ENCODE assay signal across 17 cellular contexts in the genomic region with DNA sequence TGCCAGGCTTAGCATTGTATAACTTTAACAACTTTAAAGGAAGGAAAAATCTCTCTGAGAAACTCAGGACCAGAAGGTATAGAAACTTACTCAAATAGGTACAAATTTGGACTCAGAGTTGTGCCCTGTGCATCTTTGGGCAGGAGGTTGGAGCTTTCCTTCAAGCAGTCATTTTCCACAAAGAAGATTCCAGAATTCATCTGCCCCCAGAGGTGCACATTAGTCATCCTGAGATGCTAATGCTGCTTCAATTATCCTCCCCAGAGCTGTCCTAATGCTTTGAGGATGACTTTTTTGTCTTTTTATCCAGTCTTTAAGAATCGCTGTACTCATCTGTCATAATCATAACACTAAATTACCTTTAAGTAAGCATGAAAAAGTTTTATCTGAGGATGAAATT.
DNase-seq lines count a peak whose midpoint lies in the region; ATAC-seq and TF ChIP-seq lines count a peak whose summit lies in the region.
"Had no signal": no experiment of that assay in that cellular context is flagged by ENCODE, and none has a peak within 500 bp of the region (broad histone marks: within the 10 kb centered on the region; RNA-seq: fewer than 3 reads in every experiment).

No MANE protein-coding gene starts in this region.

- H3K4me2 ChIP-seq in BLaER1 treated with 17β-estradiol and CSF1 and Interleukin-3, amounts not matched to agents 10 nM and 100 nM, result peak overlapping the region in 7 of 11 experiments; percentile 52 to 75 (median 68); a peak in 10 of 22 replicates
- H3K4me2 ChIP-seq in GM23338, result peak overlapping the region; percentile 11; the same call in 1 of the 2 replicates

- H3K9ac ChIP-seq in BLaER1 treated with 17β-estradiol and CSF1 and Interleukin-3, amounts not matched to agents 10 nM and 100 nM, result no peak overlapping the region

- H3K9me3 ChIP-seq in BLaER1 treated with 17β-estradiol and CSF1 and Interleukin-3, amounts not matched to agents 10 nM and 100 nM (replicated peaks in 1 of 11), result 0 out of 22 replicates have a peak, but pooled peaks cover 0 to 3% (median 0%) of the 10 kb centered on the region in 11 experiments
- H3K9me3 ChIP-seq: BE2C, Caco-2 had no signal

- H3K4me1 ChIP-seq in BLaER1 treated with 17β-estradiol and CSF1 and Interleukin-3, amounts not matched to agents 10 nM and 100 nM, result peaks cover 9 to 44% (median 27%) of the 10 kb centered on the region in 10 experiments; a peak in 18 of 20 replicates
- peaks cover 9% of the 10 kb centered on the region for H3K4me1 ChIP-seq in GM23338 (ENCODE audit: insufficient read depth)
- no peaks in the 10 kb centered on the region for H3K4me1 ChIP-seq in foreskin keratinocyte
- H3K4me1 ChIP-seq: BE2C, Caco-2 had no signal

- no peaks in the 10 kb centered on the region for H3K36me3 Mint-ChIP-seq in GM23338 (ENCODE audit: low read depth)
- H3K36me3 Mint-ChIP-seq: CD4-positive, CD25-positive, alpha-beta regulatory T cell; CD8-positive, alpha-beta T cell had no signal

- H3K9me3 Mint-ChIP-seq in GM23338, result no peaks in the 10 kb centered on the region
- H3K9me3 Mint-ChIP-seq: CD8-positive, alpha-beta T cell; H9 had no signal

- H3K9me2 ChIP-seq in GM23338 (ENCODE audit: insufficient read depth), result no peaks in the 10 kb centered on the region

- H3K27me3 ChIP-seq in BLaER1 treated with 17β-estradiol and CSF1 and Interleukin-3, amounts not matched to agents 10 nM and 100 nM, result no peaks in the 10 kb centered on the region
- H3K27me3 ChIP-seq in GM23338 (ENCODE audit: insufficient read depth) (no peaks in the 10 kb centered on the region), foreskin keratinocyte (no peaks in the 10 kb centered on the region)

- peaks cover 26% of the 10 kb centered on the region for H3K4me1 Mint-ChIP-seq in GM23338
- H3K4me1 Mint-ChIP-seq: CD4-positive, CD25-positive, alpha-beta regulatory T cell had no signal

- no peaks in the 10 kb centered on the region for H3K79me2 ChIP-seq in GM23338 (replicated peaks; ENCODE audit: insufficient read depth)

- no peak overlapping the region for H3K27ac ChIP-seq in BLaER1 treated with 17β-estradiol and CSF1 and Interleukin-3, amounts not matched to agents 10 nM and 100 nM
- no peak overlapping the region for H3K27ac ChIP-seq in GM23338 (ENCODE audit: low read depth)
- H3K27ac ChIP-seq in foreskin keratinocyte, result no peak overlapping the region
- H3K27ac ChIP-seq: C4-2B had no signal

- peaks cover 3% of the 10 kb centered on the region for H3K27me3 Mint-ChIP-seq in GM23338 (ENCODE audit: insufficient read depth, low read depth, poor library complexity)
- H3K27me3 Mint-ChIP-seq: CD4-positive, CD25-positive, alpha-beta regulatory T cell had no signal

- peaks cover 0 to 50% (median 7%) of the 10 kb centered on the region in 11 experiments; a peak in 9 of 22 replicates for H3K36me3 ChIP-seq in BLaER1 treated with 17β-estradiol and CSF1 and Interleukin-3, amounts not matched to agents 10 nM and 100 nM
- no peaks in the 10 kb centered on the region for H3K36me3 ChIP-seq in GM23338 (ENCODE audit: insufficient read depth)
- H3K36me3 ChIP-seq: BE2C had no signal

- no peak for ATAC-seq in GM23338
- ATAC-seq in foreskin keratinocyte, result no peak
- ATAC-seq in GM21381 (IDR thresholded peaks at IDR 0.05; ENCODE audit: unreplicated experiment), result no peak
- ATAC-seq: CD8-positive, alpha-beta T cell had no signal

- H3F3A ChIP-seq in GM23338 (replicated peaks; ENCODE audit: low read depth), result 0 out of 2 replicates have a peak, but pooled peaks cover 3% of the 10 kb centered on the region

- H4K20me1 ChIP-seq in BLaER1 treated with 17β-estradiol and CSF1 and Interleukin-3, amounts not matched to agents 10 nM and 100 nM, result peaks cover 0 to 9% (median 0%) of the 10 kb centered on the region in 11 experiments; a peak in 2 of 22 replicates
- no peaks in the 10 kb centered on the region for H4K20me1 ChIP-seq in GM23338 (replicated peaks; ENCODE audit: insufficient read depth)

- no peak overlapping the region for H2AFZ ChIP-seq in GM23338

- peak; percentile 21 for DNase-seq in AG20443 (ENCODE audit: low spot score)
- DNase-seq in GM23338 (ENCODE audit: low spot score), result no peak
- DNase-seq in foreskin keratinocyte, result no peak
- no peak for DNase-seq in midbrain (lab: John Stamatoyannopoulos, UW)
- DNase-seq: AML-193; Caco-2; CD4-positive, CD25-positive, alpha-beta regulatory T cell; CD8-positive, alpha-beta T cell; DMS153; DND-41; EL; GDM1 had no signal

- H3K27ac Mint-ChIP-seq in GM23338, result no peak overlapping the region
- H3K27ac Mint-ChIP-seq: CD4-positive, CD25-positive, alpha-beta regulatory T cell; CD8-positive, alpha-beta T cell had no signal

- no peak overlapping the region for H3K4me3 Mint-ChIP-seq in GM23338
- H3K4me3 Mint-ChIP-seq: CD4-positive, CD25-positive, alpha-beta regulatory T cell; CD8-positive, alpha-beta T cell; H9 had no signal

- TF ChIP-seq CTCF in GM23338 (conservative IDR thresholded peaks at IDR 0.05; ENCODE audit: low read depth in 2 of 2) (no peak), foreskin keratinocyte (conservative IDR thresholded peaks at IDR 0.05) (no peak)

- no peak overlapping the region for H3K4me3 ChIP-seq in BLaER1 treated with 17β-estradiol and CSF1 and Interleukin-3, amounts not matched to agents 10 nM and 100 nM
- no peak overlapping the region for H3K4me3 ChIP-seq in GM23338

TF ChIP-seq in GM23338, 12 proteins besides CTCF, POLR2A, EP300 and RAD21 (continues in another document):
- TF ChIP-seq, protein P1, sequence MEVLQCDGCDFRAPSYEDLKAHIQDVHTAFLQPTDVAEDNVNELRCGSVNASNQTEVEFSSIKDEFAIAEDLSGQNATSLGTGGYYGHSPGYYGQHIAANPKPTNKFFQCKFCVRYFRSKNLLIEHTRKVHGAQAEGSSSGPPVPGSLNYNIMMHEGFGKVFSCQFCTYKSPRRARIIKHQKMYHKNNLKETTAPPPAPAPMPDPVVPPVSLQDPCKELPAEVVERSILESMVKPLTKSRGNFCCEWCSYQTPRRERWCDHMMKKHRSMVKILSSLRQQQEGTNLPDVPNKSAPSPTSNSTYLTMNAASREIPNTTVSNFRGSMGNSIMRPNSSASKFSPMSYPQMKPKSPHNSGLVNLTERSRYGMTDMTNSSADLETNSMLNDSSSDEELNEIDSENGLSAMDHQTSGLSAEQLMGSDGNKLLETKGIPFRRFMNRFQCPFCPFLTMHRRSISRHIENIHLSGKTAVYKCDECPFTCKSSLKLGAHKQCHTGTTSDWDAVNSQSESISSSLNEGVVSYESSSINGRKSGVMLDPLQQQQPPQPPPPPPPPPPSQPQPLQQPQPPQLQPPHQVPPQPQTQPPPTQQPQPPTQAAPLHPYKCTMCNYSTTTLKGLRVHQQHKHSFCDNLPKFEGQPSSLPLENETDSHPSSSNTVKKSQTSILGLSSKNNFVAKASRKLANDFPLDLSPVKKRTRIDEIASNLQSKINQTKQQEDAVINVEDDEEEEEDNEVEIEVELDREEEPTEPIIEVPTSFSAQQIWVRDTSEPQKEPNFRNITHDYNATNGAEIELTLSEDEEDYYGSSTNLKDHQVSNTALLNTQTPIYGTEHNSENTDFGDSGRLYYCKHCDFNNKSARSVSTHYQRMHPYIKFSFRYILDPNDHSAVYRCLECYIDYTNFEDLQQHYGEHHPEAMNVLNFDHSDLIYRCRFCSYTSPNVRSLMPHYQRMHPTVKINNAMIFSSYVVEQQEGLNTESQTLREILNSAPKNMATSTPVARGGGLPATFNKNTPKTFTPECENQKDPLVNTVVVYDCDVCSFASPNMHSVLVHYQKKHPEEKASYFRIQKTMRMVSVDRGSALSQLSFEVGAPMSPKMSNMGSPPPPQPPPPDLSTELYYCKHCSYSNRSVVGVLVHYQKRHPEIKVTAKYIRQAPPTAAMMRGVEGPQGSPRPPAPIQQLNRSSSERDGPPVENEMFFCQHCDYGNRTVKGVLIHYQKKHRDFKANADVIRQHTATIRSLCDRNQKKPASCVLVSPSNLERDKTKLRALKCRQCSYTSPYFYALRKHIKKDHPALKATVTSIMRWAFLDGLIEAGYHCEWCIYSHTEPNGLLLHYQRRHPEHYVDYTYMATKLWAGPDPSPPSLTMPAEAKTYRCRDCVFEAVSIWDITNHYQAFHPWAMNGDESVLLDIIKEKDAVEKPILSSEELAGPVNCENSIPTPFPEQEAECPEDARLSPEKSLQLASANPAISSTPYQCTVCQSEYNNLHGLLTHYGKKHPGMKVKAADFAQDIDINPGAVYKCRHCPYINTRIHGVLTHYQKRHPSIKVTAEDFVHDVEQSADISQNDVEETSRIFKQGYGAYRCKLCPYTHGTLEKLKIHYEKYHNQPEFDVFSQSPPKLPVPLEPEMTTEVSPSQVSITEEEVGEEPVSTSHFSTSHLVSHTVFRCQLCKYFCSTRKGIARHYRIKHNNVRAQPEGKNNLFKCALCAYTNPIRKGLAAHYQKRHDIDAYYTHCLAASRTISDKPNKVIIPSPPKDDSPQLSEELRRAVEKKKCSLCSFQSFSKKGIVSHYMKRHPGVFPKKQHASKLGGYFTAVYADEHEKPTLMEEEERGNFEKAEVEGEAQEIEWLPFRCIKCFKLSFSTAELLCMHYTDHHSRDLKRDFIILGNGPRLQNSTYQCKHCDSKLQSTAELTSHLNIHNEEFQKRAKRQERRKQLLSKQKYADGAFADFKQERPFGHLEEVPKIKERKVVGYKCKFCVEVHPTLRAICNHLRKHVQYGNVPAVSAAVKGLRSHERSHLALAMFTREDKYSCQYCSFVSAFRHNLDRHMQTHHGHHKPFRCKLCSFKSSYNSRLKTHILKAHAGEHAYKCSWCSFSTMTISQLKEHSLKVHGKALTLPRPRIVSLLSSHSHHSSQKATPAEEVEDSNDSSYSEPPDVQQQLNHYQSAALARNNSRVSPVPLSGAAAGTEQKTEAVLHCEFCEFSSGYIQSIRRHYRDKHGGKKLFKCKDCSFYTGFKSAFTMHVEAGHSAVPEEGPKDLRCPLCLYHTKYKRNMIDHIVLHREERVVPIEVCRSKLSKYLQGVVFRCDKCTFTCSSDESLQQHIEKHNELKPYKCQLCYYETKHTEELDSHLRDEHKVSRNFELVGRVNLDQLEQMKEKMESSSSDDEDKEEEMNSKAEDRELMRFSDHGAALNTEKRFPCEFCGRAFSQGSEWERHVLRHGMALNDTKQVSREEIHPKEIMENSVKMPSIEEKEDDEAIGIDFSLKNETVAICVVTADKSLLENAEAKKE (CRISPR knock-in tag; IDR thresholded peaks at IDR 0.05), result no peak
- TF ChIP-seq POLR2AphosphoS5 (IDR thresholded peaks at IDR 0.05; ENCODE audit: low read depth) (no peak), ZNF114 (CRISPR knock-in tag; IDR thresholded peaks at IDR 0.05) (no peak)
